Comparison of ENCODE assay signal across 10 cellular contexts in the genomic region with DNA sequence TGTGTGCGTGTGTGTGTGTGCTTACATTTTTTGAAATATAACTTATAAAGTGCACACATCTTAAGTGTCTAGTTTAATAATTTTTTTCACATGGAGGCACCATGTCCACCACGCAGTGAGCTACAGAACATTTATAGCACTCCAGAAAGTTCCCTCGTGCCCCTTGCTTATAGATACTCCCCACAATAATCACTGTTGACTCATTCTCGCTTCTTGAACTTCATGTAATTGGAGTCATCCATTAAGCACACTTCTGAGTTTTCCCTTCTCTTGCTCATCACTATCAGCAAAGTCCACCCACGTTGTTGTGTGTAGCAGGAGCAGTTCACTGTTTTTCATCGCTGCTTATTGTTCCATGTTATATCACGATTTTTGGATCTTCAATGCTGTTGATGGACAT.
"Had no signal": no experiment of that assay in that cellular context is flagged by ENCODE, and none has a peak within 500 bp of the region (broad histone marks: within the 10 kb centered on the region; RNA-seq: fewer than 3 reads in every experiment).

No MANE protein-coding gene starts in this region.

- H3K9ac ChIP-seq: GM23248, KMS-11 had no signal

- DNase-seq: GM23248, GOT3, H7, HFFc6, IMR-90, KBM-7 had no signal

- FAIRE-seq: HTR-8/SVneo had no signal

- H3K4me2 ChIP-seq: KMS-11 had no signal

- H2AFZ ChIP-seq: GM23248 had no signal

- H3K4me3 ChIP-seq: GM23248, HAP-1 had no signal

- H3K4me1 ChIP-seq: HAP-1 had no signal

- H3K36me3 ChIP-seq: HAP-1 had no signal

- H3K27ac ChIP-seq: GM23248, KMS-11 had no signal

- ATAC-seq: HCT116 had no signal

- H3K9me3 ChIP-seq: HAP-1 had no signal
